8 cellular contexts compared by ENCODE assay signal in the genomic region with DNA sequence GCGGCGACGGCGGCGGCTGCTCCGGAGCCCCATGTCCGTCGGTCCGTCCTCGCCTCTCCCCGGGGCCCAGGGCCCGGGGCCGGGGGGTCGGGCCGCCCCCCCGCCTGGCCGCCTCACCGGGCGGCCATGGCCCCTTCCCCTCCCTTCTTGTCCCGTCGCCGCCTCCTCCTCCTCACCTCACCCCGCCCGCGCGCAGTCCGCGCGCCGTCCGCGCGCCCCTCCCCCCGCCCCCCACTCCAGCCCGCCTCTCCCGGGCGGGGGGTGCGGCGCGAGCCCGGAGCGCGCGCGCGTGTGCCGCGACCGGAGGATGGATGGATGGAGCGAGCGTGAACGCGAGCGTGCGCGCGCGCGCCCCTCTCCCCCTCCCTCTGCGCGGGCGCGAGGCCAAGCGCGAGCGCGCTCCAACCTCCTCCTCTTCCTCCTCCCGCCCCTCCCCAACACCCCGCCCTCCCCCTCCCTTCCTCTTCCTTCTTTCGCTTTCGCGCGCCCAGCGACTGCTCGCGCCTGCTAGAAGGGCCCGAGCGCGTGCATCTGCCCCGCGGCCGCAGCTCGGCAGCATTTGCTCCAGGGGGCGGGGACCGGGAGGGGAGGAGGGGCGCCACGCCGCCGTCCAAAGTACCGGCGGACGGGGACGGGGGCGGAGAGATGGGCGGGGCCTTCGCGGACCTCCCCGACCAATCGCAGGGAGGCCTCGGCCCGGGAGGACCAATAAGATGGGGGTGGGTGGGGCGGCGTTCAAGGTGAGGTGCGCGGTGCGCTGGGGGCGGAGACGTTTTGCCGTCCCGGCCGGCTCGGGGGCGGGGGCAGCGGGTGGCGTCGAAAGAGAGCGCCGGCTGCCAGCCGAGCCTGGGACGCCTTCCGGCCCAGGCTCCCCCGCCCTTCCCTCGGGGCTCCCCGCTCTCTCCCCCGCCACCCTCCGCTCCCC. TPM values are rescaled to one million over a fixed set of nuclear protein-coding genes. Genes with fewer than 3 reads are reported as not detected.
DNase-seq lines count a peak whose midpoint lies in the region; ATAC-seq and TF ChIP-seq lines count a peak whose summit lies in the region.

A gene with protein sequence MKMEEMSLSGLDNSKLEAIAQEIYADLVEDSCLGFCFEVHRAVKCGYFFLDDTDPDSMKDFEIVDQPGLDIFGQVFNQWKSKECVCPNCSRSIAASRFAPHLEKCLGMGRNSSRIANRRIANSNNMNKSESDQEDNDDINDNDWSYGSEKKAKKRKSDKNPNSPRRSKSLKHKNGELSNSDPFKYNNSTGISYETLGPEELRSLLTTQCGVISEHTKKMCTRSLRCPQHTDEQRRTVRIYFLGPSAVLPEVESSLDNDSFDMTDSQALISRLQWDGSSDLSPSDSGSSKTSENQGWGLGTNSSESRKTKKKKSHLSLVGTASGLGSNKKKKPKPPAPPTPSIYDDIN (minus strand): TSS at position 332 of the 925 bp plus-strand sequence. CDS start 1,814 bp downstream, outside the sequence.

- no peaks in the 10 kb centered on the region for H3K27me3 ChIP-seq in esophagus squamous epithelium

- H3K27ac Mint-ChIP-seq in naive B cell = peak within 1 kb of the TSS; percentile 87 to 99 (median 96)
- peak within 1 kb of the TSS; percentile 93 for H3K27ac Mint-ChIP-seq in stimulated activated effector memory CD8-positive, alpha-beta T cell treated with anti-CD3 and anti-CD28 coated beads, Interleukin-12 subunit alpha, Interleukin-12 subunit beta, amount 100 ng/mL, for 72 hours

- peak within 1 kb of the TSS; percentile 85 to 98 (median 89) for H3K4me3 ChIP-seq in esophagus squamous epithelium

- peaks cover 31 to 55% (median 33%) of the 10 kb centered on the region in 3 donors for H3K4me1 ChIP-seq in esophagus squamous epithelium

- H3K27ac ChIP-seq in esophagus squamous epithelium = peak within 1 kb of the TSS; percentile 96 to 100 (median 99)

- H3K4me1 Mint-ChIP-seq in naive B cell = peaks cover 50 to 62% (median 55%) of the 10 kb centered on the region in 3 donors
- H3K4me1 Mint-ChIP-seq in stimulated activated effector memory CD8-positive, alpha-beta T cell treated with anti-CD3 and anti-CD28 coated beads, Interleukin-12 subunit alpha, Interleukin-12 subunit beta, amount 100 ng/mL, for 72 hours = peaks cover 41% of the 10 kb centered on the region

- peak within 1 kb of the TSS; percentile 92 to 95 (median 94) for H3K4me3 Mint-ChIP-seq in naive B cell
- H3K4me3 Mint-ChIP-seq in stimulated activated effector memory CD8-positive, alpha-beta T cell treated with anti-CD3 and anti-CD28 coated beads, Interleukin-12 subunit alpha, Interleukin-12 subunit beta, amount 100 ng/mL, for 72 hours = peak within 1 kb of the TSS; percentile 90

- peak; percentile 96 for DNase-seq in DMS79 (lab: John Stamatoyannopoulos, UW)
- peak; percentile 92 to 94 for DNase-seq in Kasumi-1 (lab: John Stamatoyannopoulos, UW)
- DNase-seq in RKO (ENCODE audit: low spot score) = peak; percentile 96
- DNase-seq in activated T-helper 1 cell treated with Interleukin-2 at 50 U/mL for 16 hours (ENCODE audit: low read depth) = peak; percentile 100
- peak; percentile 97 for DNase-seq in esophagus squamous epithelium (lab: John Stamatoyannopoulos, UW)
- peak; percentile 97 for DNase-seq in naive B cell
- DNase-seq in stimulated activated effector memory CD8-positive, alpha-beta T cell treated with anti-CD3 and anti-CD28 coated beads, Interleukin-12 subunit alpha, Interleukin-12 subunit beta, amount 100 ng/mL, for 72 hours (ENCODE audit: low spot score in 2 of 2) = peak; percentile 89 to 97

- H3K27me3 Mint-ChIP-seq in naive B cell = no peaks in the 10 kb centered on the region

- TF ChIP-seq CTCF in esophagus squamous epithelium (IDR thresholded peaks at IDR 0.05) = no peak

- WGBS in esophagus squamous epithelium, 2 donors = no CpG with 5 or more reads among the region's 126 CpGs

- intact Hi-C loops in esophagus squamous epithelium (cut with DNase I) = loop anchor here (10.0 kb wide), 1 partner anchor 305 kb away; a partner anchor contains a TSS

- TF ChIP-seq POLR2A in esophagus squamous epithelium (IDR thresholded peaks at IDR 0.05) = peak in 1 of 4 donors; percentile 39

- H3K9me3 ChIP-seq in esophagus squamous epithelium = no peaks in the 10 kb centered on the region

- H3K36me3 ChIP-seq in esophagus squamous epithelium = peaks cover 13 to 30% (median 20%) of the 10 kb centered on the region in 3 donors

- ATAC-seq in GM21786 (IDR thresholded peaks at IDR 0.05; ENCODE audit: unreplicated experiment) (peak; percentile 52), naive B cell (ENCODE audit: low read depth in 2 of 2) (peak; percentile 76 to 77)
- ATAC-seq in stimulated activated effector memory CD8-positive, alpha-beta T cell treated with anti-CD3 and anti-CD28 coated beads, Interleukin-12 subunit alpha, Interleukin-12 subunit beta, amount 100 ng/mL, for 72 hours = peak; percentile 87

- H3K36me3 Mint-ChIP-seq in naive B cell = no peaks in the 10 kb centered on the region
- peaks cover 36% of the 10 kb centered on the region for H3K36me3 Mint-ChIP-seq in stimulated activated effector memory CD8-positive, alpha-beta T cell treated with anti-CD3 and anti-CD28 coated beads, Interleukin-12 subunit alpha, Interleukin-12 subunit beta, amount 100 ng/mL, for 72 hours

- no peaks in the 10 kb centered on the region for H3K9me3 Mint-ChIP-seq in naive B cell
- no peaks in the 10 kb centered on the region for H3K9me3 Mint-ChIP-seq in stimulated activated effector memory CD8-positive, alpha-beta T cell treated with anti-CD3 and anti-CD28 coated beads, Interleukin-12 subunit alpha, Interleukin-12 subunit beta, amount 100 ng/mL, for 72 hours

RNA-seq across cellular contexts. Expression of the gene that starts here (rescaled TPM):
- 10 to 100 TPM; 37.7 to 47.3 (median 44.0) TPM for total RNA-seq in esophagus squamous epithelium
- polyA plus RNA-seq in naive B cell (ENCODE audit: low read depth in 6 of 6) = 10 to 100 TPM in 3 of 6 donors, 1 to 10 TPM in 3; 6.6 to 14.4 (median 9.4) TPM

Comparison
In these comparisons a context has a peak if more than half of its experiments do, and no peak if none do; other contexts are left out.
1. Peak in every context shown above with its lines: DNase-seq, ATAC-seq, H3K4me3 ChIP-seq and H3K27ac ChIP-seq.